8 cellular contexts compared by ENCODE assay signal in the genomic region with DNA sequence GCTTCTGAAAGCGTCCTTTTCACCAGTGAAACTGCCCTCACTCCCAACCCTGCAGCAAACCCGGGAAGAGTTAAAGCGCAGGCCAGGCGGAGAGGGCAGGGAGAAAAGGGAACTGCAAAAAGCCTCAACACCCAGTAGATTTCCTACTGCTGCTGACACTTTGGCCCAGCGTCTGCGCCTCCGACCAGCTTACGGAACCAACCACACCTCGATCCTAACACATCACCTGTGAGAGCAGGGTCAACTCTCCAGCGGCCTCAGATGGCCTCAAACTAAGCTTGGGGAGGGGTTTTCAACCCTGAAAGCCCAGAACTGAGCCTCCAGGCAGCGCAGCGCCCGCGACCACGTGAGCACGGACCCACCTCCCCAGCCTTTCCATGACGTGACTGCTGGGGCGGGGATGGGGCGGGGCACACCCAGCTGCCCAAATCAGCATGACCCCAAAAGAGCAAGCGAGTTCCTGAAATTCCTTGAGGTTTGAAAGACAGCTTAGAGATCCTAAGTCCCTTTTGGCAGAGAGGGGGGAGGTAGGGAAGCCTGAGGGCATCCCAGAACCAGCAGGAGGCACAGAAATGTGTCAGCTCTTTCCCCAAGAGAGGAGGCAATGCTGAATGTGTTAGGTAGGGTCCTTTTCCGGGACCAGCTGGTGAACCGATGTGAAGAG. TPM values are rescaled to one million over a fixed set of nuclear protein-coding genes. Genes with fewer than 3 reads are reported as not detected.
DNase-seq lines count a peak whose midpoint lies in the region; ATAC-seq and TF ChIP-seq lines count a peak whose summit lies in the region.

No MANE protein-coding gene starts in this region.

- no peaks in the 10 kb centered on the region for H3K9me3 Mint-ChIP-seq in activated CD4-positive, alpha-beta T cell treated with anti-CD3 and anti-CD28 coated beads, Interleukin-2, amount 10 ng/mL, durations not matched to agents 7 days and 5 days
- no peaks in the 10 kb centered on the region for H3K9me3 Mint-ChIP-seq in dendritic cell treated with granulocyte-macrophage colony-stimulating factor and Interleukin-4, amounts not matched to agents 40 ng/mL and 50 ng/mL, for 4 days

- peaks cover 98% of the 10 kb centered on the region for H3K4me1 Mint-ChIP-seq in activated CD4-positive, alpha-beta T cell treated with anti-CD3 and anti-CD28 coated beads, Interleukin-2, amount 10 ng/mL, durations not matched to agents 7 days and 5 days
- peaks cover 85% of the 10 kb centered on the region for H3K4me1 Mint-ChIP-seq in dendritic cell treated with granulocyte-macrophage colony-stimulating factor and Interleukin-4, amounts not matched to agents 40 ng/mL and 50 ng/mL, for 4 days (ENCODE audit: low read depth)

- peak overlapping the region; percentile 70 for H3K4me3 Mint-ChIP-seq in activated CD4-positive, alpha-beta T cell treated with anti-CD3 and anti-CD28 coated beads, Interleukin-2, amount 10 ng/mL, durations not matched to agents 7 days and 5 days
- H3K4me3 Mint-ChIP-seq in dendritic cell treated with granulocyte-macrophage colony-stimulating factor and Interleukin-4, amounts not matched to agents 40 ng/mL and 50 ng/mL, for 4 days = peak overlapping the region; percentile 90

- peak overlapping the region; percentile 90 for H3K27ac Mint-ChIP-seq in activated CD4-positive, alpha-beta T cell treated with anti-CD3 and anti-CD28 coated beads, Interleukin-2, amount 10 ng/mL, durations not matched to agents 7 days and 5 days
- H3K27ac Mint-ChIP-seq in dendritic cell treated with granulocyte-macrophage colony-stimulating factor and Interleukin-4, amounts not matched to agents 40 ng/mL and 50 ng/mL, for 4 days = peak overlapping the region; percentile 99

- TF ChIP-seq RAD21 in Ishikawa (IDR thresholded peaks at IDR 0.05; ENCODE audit: low read depth) = no peak

- CTCF ChIA-PET in activated CD4-positive, alpha-beta T cell treated with anti-CD3 and anti-CD28 coated beads, Interleukin-2, amount 10 ng/mL, durations not matched to agents 7 days and 5 days (lab: Charles Lee) = interaction anchor here (2.3 to 3.2 kb wide), 3 partner anchors 8 to 45 kb away, joined by 7 to 15 read pairs (median 11); no protein-coding TSS in a partner anchor

- POLR2A ChIA-PET in activated CD4-positive, alpha-beta T cell treated with anti-CD3 and anti-CD28 coated beads, Interleukin-2, amount 10 ng/mL, durations not matched to agents 7 days and 5 days (lab: Charles Lee) = no interaction called here

- DNase-seq in 8988T (peak; percentile 50), left kidney (ENCODE audit: low read depth, low spot score) (peak; percentile 92), NCI-H1092 (lab: John Stamatoyannopoulos, UW) (no peak)
- peak; percentile 78 for DNase-seq in activated CD4-positive, alpha-beta T cell treated with anti-CD3 and anti-CD28 coated beads, Interleukin-2, amount 10 ng/mL, durations not matched to agents 7 days and 5 days
- DNase-seq in stimulated activated CD4-positive, alpha-beta T cell treated with anti-CD3 and anti-CD28 coated beads, Interleukin-1b, Interleukin-23, amount 100 ng/mL, for 4 hours (ENCODE audit: low read depth in 2 of 2) = peak; percentile 66 to 74

- intact Hi-C loops in dendritic cell treated with granulocyte-macrophage colony-stimulating factor and Interleukin-4, amounts not matched to agents 40 ng/mL and 50 ng/mL, for 4 days (cut with micrococcal nuclease) = loop anchor here (1.0 to 10.0 kb wide), 3 partner anchors 17 to 55 kb away; partner anchors contain the start of gene ITPKB

- no peak for TF ChIP-seq EP300 in Ishikawa (IDR thresholded peaks at IDR 0.05; ENCODE audit: borderline replicate concordance)

- peaks cover 32% of the 10 kb centered on the region for H3K36me3 Mint-ChIP-seq in activated CD4-positive, alpha-beta T cell treated with anti-CD3 and anti-CD28 coated beads, Interleukin-2, amount 10 ng/mL, durations not matched to agents 7 days and 5 days (ENCODE audit: low read depth)
- peaks cover 12% of the 10 kb centered on the region for H3K36me3 Mint-ChIP-seq in dendritic cell treated with granulocyte-macrophage colony-stimulating factor and Interleukin-4, amounts not matched to agents 40 ng/mL and 50 ng/mL, for 4 days (ENCODE audit: low read depth)

- peak; percentile 42 for ATAC-seq in GM19372 (IDR thresholded peaks at IDR 0.05; ENCODE audit: low read depth, unreplicated experiment)

- no peaks in the 10 kb centered on the region for H3K27me3 Mint-ChIP-seq in activated CD4-positive, alpha-beta T cell treated with anti-CD3 and anti-CD28 coated beads, Interleukin-2, amount 10 ng/mL, durations not matched to agents 7 days and 5 days
- no peaks in the 10 kb centered on the region for H3K27me3 Mint-ChIP-seq in dendritic cell treated with granulocyte-macrophage colony-stimulating factor and Interleukin-4, amounts not matched to agents 40 ng/mL and 50 ng/mL, for 4 days

TF ChIP-seq in Ishikawa, 13 proteins besides CTCF, POLR2A, EP300 and RAD21:
- no peak for TF ChIP-seq YY1 (IDR thresholded peaks at IDR 0.05; ENCODE audit: low read depth)
- TF ChIP-seq, protein P1, sequence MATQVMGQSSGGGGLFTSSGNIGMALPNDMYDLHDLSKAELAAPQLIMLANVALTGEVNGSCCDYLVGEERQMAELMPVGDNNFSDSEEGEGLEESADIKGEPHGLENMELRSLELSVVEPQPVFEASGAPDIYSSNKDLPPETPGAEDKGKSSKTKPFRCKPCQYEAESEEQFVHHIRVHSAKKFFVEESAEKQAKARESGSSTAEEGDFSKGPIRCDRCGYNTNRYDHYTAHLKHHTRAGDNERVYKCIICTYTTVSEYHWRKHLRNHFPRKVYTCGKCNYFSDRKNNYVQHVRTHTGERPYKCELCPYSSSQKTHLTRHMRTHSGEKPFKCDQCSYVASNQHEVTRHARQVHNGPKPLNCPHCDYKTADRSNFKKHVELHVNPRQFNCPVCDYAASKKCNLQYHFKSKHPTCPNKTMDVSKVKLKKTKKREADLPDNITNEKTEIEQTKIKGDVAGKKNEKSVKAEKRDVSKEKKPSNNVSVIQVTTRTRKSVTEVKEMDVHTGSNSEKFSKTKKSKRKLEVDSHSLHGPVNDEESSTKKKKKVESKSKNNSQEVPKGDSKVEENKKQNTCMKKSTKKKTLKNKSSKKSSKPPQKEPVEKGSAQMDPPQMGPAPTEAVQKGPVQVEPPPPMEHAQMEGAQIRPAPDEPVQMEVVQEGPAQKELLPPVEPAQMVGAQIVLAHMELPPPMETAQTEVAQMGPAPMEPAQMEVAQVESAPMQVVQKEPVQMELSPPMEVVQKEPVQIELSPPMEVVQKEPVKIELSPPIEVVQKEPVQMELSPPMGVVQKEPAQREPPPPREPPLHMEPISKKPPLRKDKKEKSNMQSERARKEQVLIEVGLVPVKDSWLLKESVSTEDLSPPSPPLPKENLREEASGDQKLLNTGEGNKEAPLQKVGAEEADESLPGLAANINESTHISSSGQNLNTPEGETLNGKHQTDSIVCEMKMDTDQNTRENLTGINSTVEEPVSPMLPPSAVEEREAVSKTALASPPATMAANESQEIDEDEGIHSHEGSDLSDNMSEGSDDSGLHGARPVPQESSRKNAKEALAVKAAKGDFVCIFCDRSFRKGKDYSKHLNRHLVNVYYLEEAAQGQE (IDR thresholded peaks at IDR 0.05; ENCODE audit: low read depth) = no peak
- TF ChIP-seq TAF1 (IDR thresholded peaks at IDR 0.05; ENCODE audit: low read depth) = no peak
- no peak for TF ChIP-seq NFIC (IDR thresholded peaks at IDR 0.05)
- TF ChIP-seq FOXM1 (IDR thresholded peaks at IDR 0.05; ENCODE audit: borderline replicate concordance, low read depth) = no peak
- no peak for TF ChIP-seq ZBTB7A (IDR thresholded peaks at IDR 0.05; ENCODE audit: low read depth)
- TF ChIP-seq, protein P2, sequence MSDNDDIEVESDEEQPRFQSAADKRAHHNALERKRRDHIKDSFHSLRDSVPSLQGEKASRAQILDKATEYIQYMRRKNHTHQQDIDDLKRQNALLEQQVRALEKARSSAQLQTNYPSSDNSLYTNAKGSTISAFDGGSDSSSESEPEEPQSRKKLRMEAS (IDR thresholded peaks at IDR 0.05) = 0 out of 2 replicates have a peak, but pooled peaks have one; percentile 21
- TF ChIP-seq TCF12 (IDR thresholded peaks at IDR 0.05; ENCODE audit: low read depth) = no peak
- no peak for TF ChIP-seq CREB1 (IDR thresholded peaks at IDR 0.05; ENCODE audit: low read depth)
- no peak for TF ChIP-seq CEBPB (IDR thresholded peaks at IDR 0.05)
- TF ChIP-seq EGR1 (IDR thresholded peaks at IDR 0.05) = no peak
- TF ChIP-seq, protein P3, sequence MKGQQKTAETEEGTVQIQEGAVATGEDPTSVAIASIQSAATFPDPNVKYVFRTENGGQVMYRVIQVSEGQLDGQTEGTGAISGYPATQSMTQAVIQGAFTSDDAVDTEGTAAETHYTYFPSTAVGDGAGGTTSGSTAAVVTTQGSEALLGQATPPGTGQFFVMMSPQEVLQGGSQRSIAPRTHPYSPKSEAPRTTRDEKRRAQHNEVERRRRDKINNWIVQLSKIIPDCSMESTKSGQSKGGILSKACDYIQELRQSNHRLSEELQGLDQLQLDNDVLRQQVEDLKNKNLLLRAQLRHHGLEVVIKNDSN (IDR thresholded peaks at IDR 0.05) = peak; percentile 74
- peak; percentile 40 for TF ChIP-seq TEAD4 (IDR thresholded peaks at IDR 0.05)

RNA-seq across cellular contexts. Expression of gene ITPKB, which starts 59.1 kb away (rescaled TPM):
- total RNA-seq in activated CD4-positive, alpha-beta T cell treated with anti-CD3 and anti-CD28 coated beads, Interleukin-2, amount 10 ng/mL, durations not matched to agents 7 days and 5 days = 10 to 100 TPM; 61.1 to 64.0 TPM
